Comparison of ENCODE assay signal across 30 cellular contexts in the genomic region with DNA sequence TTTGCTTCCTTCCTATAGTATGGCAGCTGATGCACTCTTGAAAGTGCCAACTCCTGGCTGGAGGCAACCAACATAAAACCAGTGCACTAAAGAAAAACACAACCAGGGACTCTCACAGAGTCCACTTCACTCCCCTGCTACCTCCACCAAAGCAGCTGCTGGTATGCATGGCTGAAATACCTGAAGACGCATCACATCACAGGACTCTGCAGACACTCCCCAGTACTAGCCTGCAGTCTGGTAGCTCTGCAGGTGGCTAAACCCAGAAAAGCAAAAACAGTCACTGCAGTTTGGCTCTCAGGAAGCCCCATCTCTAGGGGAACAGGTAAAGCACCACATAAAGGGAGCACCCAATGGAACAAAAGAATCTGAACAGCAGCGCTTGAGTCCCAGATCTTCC.
"Had no signal": no experiment of that assay in that cellular context is flagged by ENCODE, and none has a peak within 500 bp of the region (broad histone marks: within the 10 kb centered on the region; RNA-seq: fewer than 3 reads in every experiment).

No MANE protein-coding gene starts in this region.

- FAIRE-seq: TTC549 had no signal

- H3K27me3 Mint-ChIP-seq: activated CD4-positive, alpha-beta memory T cell treated with anti-CD3 and anti-CD28 coated beads, Interleukin-2, amount 10 ng/mL, durations not matched to agents 7 days and 5 days; activated CD8-positive, alpha-beta memory T cell treated with anti-CD3 and anti-CD28 coated beads, Interleukin-2, amount 10 ng/mL, durations not matched to agents 7 days and 5 days; activated naive CD4-positive, alpha-beta T cell treated with anti-CD3 and anti-CD28 coated beads, Interleukin-2, amount 10 ng/mL, durations not matched to agents 7 days and 5 days; activated naive CD8-positive, alpha-beta T cell had no signal

- H3K36me3 Mint-ChIP-seq: activated CD8-positive, alpha-beta memory T cell treated with anti-CD3 and anti-CD28 coated beads, Interleukin-2, amount 10 ng/mL, durations not matched to agents 7 days and 5 days; activated naive CD4-positive, alpha-beta T cell treated with anti-CD3 and anti-CD28 coated beads, Interleukin-2, amount 10 ng/mL, durations not matched to agents 7 days and 5 days; activated naive CD8-positive, alpha-beta T cell; brain had no signal

- H3K4me1 Mint-ChIP-seq: activated CD4-positive, alpha-beta memory T cell treated with anti-CD3 and anti-CD28 coated beads, Interleukin-2, amount 10 ng/mL, durations not matched to agents 7 days and 5 days; activated CD8-positive, alpha-beta memory T cell treated with anti-CD3 and anti-CD28 coated beads, Interleukin-2, amount 10 ng/mL, durations not matched to agents 7 days and 5 days; activated naive CD4-positive, alpha-beta T cell treated with anti-CD3 and anti-CD28 coated beads, Interleukin-2, amount 10 ng/mL, durations not matched to agents 7 days and 5 days; activated naive CD8-positive, alpha-beta T cell treated with anti-CD3 and anti-CD28 coated beads, Interleukin-2, amount 50 U/mL, for 24 hours; brain had no signal

- H3K4me3 ChIP-seq: MG63, SJSA1 had no signal

- H3K27me3 ChIP-seq: MG63, SJSA1 had no signal

- H3K36me3 ChIP-seq: MG63, SJSA1 had no signal

- H3K9ac ChIP-seq: SK-N-SH had no signal

- H3K4me3 Mint-ChIP-seq: activated CD4-positive, alpha-beta memory T cell treated with anti-CD3 and anti-CD28 coated beads, Interleukin-2, amount 10 ng/mL, durations not matched to agents 7 days and 5 days; activated CD8-positive, alpha-beta memory T cell treated with anti-CD3 and anti-CD28 coated beads, Interleukin-2, amount 10 ng/mL, durations not matched to agents 7 days and 5 days; activated naive CD4-positive, alpha-beta T cell treated with anti-CD3 and anti-CD28 coated beads, Interleukin-2, amount 10 ng/mL, durations not matched to agents 7 days and 5 days; activated naive CD8-positive, alpha-beta T cell; activated naive CD8-positive, alpha-beta T cell treated with anti-CD3 and anti-CD28 coated beads, Interleukin-2, amount 50 U/mL, for 24 hours; brain; T-helper 1 cell treated with Interleukin-12 subunit alpha and Interleukin-12 subunit beta and Interleukin-4 antibody, amounts not matched to agents 30 μg/mL and 1 μg/mL, for 36 hours; T-helper 2 cell treated with Interferon-gamma antibody and Interleukin-4, amounts not matched to agents 5 μg/mL and 100 μg/mL, for 36 hours had no signal

- H3K9me3 ChIP-seq: MG63, SJSA1, SK-N-SH had no signal

- DNase-seq: activated CD4-positive, alpha-beta memory T cell treated with anti-CD3 and anti-CD28 coated beads, Interleukin-2, amount 10 ng/mL, durations not matched to agents 7 days and 5 days; activated CD4-positive, alpha-beta T cell treated with anti-CD3 and anti-CD28 coated beads for 4 hours; activated CD4-positive, alpha-beta T cell treated with anti-CD3 and anti-CD28 coated beads, Interleukin-2, amount 50 U/mL, for 1 hour; activated CD8-positive, alpha-beta memory T cell treated with anti-CD3 and anti-CD28 coated beads for 24 hours; activated CD8-positive, alpha-beta memory T cell treated with anti-CD3 and anti-CD28 coated beads, Interleukin-2, amount 10 ng/mL, durations not matched to agents 7 days and 5 days; activated CD8-positive, alpha-beta memory T cell treated with anti-CD3 and anti-CD28 coated beads, Interleukin-2, amount 50 U/mL, for 48 hours; activated effector memory CD4-positive, alpha-beta T cell treated with Interleukin-2 at 50 U/mL for 16 hours; activated naive CD4-positive, alpha-beta T cell treated with anti-CD3 and anti-CD28 coated beads, Interleukin-2, amount 10 ng/mL, durations not matched to agents 7 days and 5 days; activated naive CD8-positive, alpha-beta T cell treated with anti-CD3 and anti-CD28 coated beads, Interleukin-2, amount 50 U/mL, for 24 hours; activated T-cell treated with anti-CD3 and anti-CD28 coated beads, Interleukin-2, amount 50 U/mL, for 48 hours; anterior cingulate cortex; caudate nucleus; cerebellar nuclear complex; Kasumi-1; KG1; MG63; NCI-H1048; NCI-H1105 treated with DMSO at 0.1 percent for 48 hours; NCI-H187; NCI-H2081 treated with DMSO at 0.1 percent for 48 hours; SHP77 treated with DMSO at 0.1 percent for 48 hours; SK-N-SH had no signal

- ATAC-seq: activated CD4-positive, CD25-positive, alpha-beta regulatory T cell treated with anti-CD3 and anti-CD28 coated beads, Interleukin-2, amount 50 U/mL, for 24 hours; activated CD8-positive, alpha-beta memory T cell treated with anti-CD3 and anti-CD28 coated beads, Interleukin-2, amount 10 ng/mL, durations not matched to agents 7 days and 5 days; activated naive CD8-positive, alpha-beta T cell treated with anti-CD3 and anti-CD28 coated beads, Interleukin-2, amount 50 U/mL, for 24 hours; Panc1 had no signal

- H3K27ac Mint-ChIP-seq: activated CD4-positive, alpha-beta memory T cell treated with anti-CD3 and anti-CD28 coated beads, Interleukin-2, amount 10 ng/mL, durations not matched to agents 7 days and 5 days; activated CD8-positive, alpha-beta memory T cell treated with anti-CD3 and anti-CD28 coated beads, Interleukin-2, amount 10 ng/mL, durations not matched to agents 7 days and 5 days; activated naive CD4-positive, alpha-beta T cell treated with anti-CD3 and anti-CD28 coated beads, Interleukin-2, amount 10 ng/mL, durations not matched to agents 7 days and 5 days; activated naive CD8-positive, alpha-beta T cell; activated naive CD8-positive, alpha-beta T cell treated with anti-CD3 and anti-CD28 coated beads, Interleukin-2, amount 50 U/mL, for 24 hours; brain; T-helper 1 cell treated with Interleukin-12 subunit alpha and Interleukin-12 subunit beta and Interleukin-4 antibody, amounts not matched to agents 30 μg/mL and 1 μg/mL, for 36 hours; T-helper 2 cell treated with Interferon-gamma antibody and Interleukin-4, amounts not matched to agents 5 μg/mL and 100 μg/mL, for 36 hours had no signal

- H3K4me2 ChIP-seq: SK-N-SH had no signal

- H3K27ac ChIP-seq: SJSA1 had no signal

- H3K9me3 Mint-ChIP-seq: activated naive CD8-positive, alpha-beta T cell treated with anti-CD3 and anti-CD28 coated beads, Interleukin-2, amount 50 U/mL, for 24 hours had no signal

- H3K4me1 ChIP-seq: SJSA1 had no signal
